Comparison of ENCODE assay signal across 36 cellular contexts in the genomic region with DNA sequence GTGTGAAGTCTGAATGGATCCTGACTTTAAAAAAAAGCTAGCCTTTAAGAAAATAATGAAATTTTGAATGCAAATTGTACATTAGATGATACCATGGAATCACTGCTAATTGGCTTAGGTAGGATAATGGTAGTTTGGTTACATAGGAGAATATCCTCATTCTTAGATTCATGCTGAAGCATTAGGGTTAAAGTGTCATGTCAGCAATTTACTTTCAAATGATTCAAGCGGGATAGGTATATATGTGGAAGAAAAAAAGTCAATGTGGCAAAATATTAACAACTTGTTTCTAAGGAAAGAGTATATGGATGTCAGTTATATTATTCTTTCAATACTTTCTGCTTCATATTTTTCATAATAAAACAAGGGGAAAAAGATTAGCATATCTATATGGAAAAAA.
"Had no signal": no experiment of that assay in that cellular context is flagged by ENCODE, and none has a peak within 500 bp of the region (broad histone marks: within the 10 kb centered on the region; RNA-seq: fewer than 3 reads in every experiment).

No MANE protein-coding gene starts in this region.

- H3K9me3 Mint-ChIP-seq: activated B cell treated with CpG ODN at 0.5 μM for 24 hours; activated CD8-positive, alpha-beta T cell treated with anti-CD3 and anti-CD28 coated beads for 36 hours; activated naive CD4-positive, alpha-beta T cell treated with anti-CD3 and anti-CD28 coated beads for 36 hours; activated naive CD4-positive, alpha-beta T cell treated with anti-CD3 and anti-CD28 coated beads, Interleukin-2, amount 50 U/mL, for 24 hours; activated naive CD8-positive, alpha-beta T cell treated with anti-CD3 and anti-CD28 coated beads for 36 hours; activated naive CD8-positive, alpha-beta T cell treated with anti-CD3 and anti-CD28 coated beads, Interleukin-2, amount 50 U/mL, for 24 hours; activated T-cell treated with anti-CD3 and anti-CD28 coated beads, Interleukin-2, amount 50 U/mL, for 4 hours; activated T-helper 2 cell treated with anti-CD3 and anti-CD28 coated beads, Interferon-gamma antibody, Interleukin-2, Interleukin-4, amounts not matched to agents 10 μg/mL and 5 μg/mL and 100 μg/mL, durations not matched to agents 14 hours and 24 hours and 36 hours; brain; T-helper 2 cell treated with Interferon-gamma antibody and Interleukin-4, amounts not matched to agents 5 μg/mL and 100 μg/mL, for 36 hours had no signal

- FAIRE-seq: endometrium, endothelial cell of umbilical vein had no signal

- H3K27ac Mint-ChIP-seq: activated B cell treated with CpG ODN at 0.5 μM for 24 hours; activated CD8-positive, alpha-beta T cell treated with anti-CD3 and anti-CD28 coated beads for 36 hours; activated naive CD4-positive, alpha-beta T cell treated with anti-CD3 and anti-CD28 coated beads for 36 hours; activated naive CD4-positive, alpha-beta T cell treated with anti-CD3 and anti-CD28 coated beads, Interleukin-2, amount 50 U/mL, for 24 hours; activated naive CD8-positive, alpha-beta T cell treated with anti-CD3 and anti-CD28 coated beads for 36 hours; activated naive CD8-positive, alpha-beta T cell treated with anti-CD3 and anti-CD28 coated beads, Interleukin-2, amount 50 U/mL, for 24 hours; activated T-helper 2 cell treated with anti-CD3 and anti-CD28 coated beads, Interferon-gamma antibody, Interleukin-2, Interleukin-4, amounts not matched to agents 10 μg/mL and 5 μg/mL and 100 μg/mL, durations not matched to agents 14 hours and 24 hours and 36 hours; brain; T-helper 17 cell; T-helper 2 cell treated with Interferon-gamma antibody and Interleukin-4, amounts not matched to agents 5 μg/mL and 100 μg/mL, for 36 hours had no signal

- H3K36me3 ChIP-seq: breast epithelium, cardiac muscle cell, colonic mucosa, esophagus squamous epithelium, WERI-Rb-1 had no signal

- H3K27me3 Mint-ChIP-seq: activated B cell treated with CpG ODN at 0.5 μM for 24 hours; activated CD8-positive, alpha-beta T cell treated with anti-CD3 and anti-CD28 coated beads for 36 hours; activated naive CD4-positive, alpha-beta T cell treated with anti-CD3 and anti-CD28 coated beads, Interleukin-2, amount 50 U/mL, for 24 hours; activated naive CD8-positive, alpha-beta T cell treated with anti-CD3 and anti-CD28 coated beads for 36 hours; activated naive CD8-positive, alpha-beta T cell treated with anti-CD3 and anti-CD28 coated beads, Interleukin-2, amount 50 U/mL, for 24 hours; brain; T-helper 17 cell had no signal

- ATAC-seq: activated CD4-positive, CD25-positive, alpha-beta regulatory T cell treated with anti-CD3 and anti-CD28 coated beads, Interleukin-2, amount 50 U/mL, for 24 hours; activated CD8-positive, alpha-beta T cell treated with anti-CD3 and anti-CD28 coated beads for 36 hours; activated naive CD8-positive, alpha-beta T cell treated with anti-CD3 and anti-CD28 coated beads, Interleukin-2, amount 50 U/mL, for 24 hours; activated T-cell treated with anti-CD3 and anti-CD28 coated beads, Interleukin-2, amount 50 U/mL, for 4 hours; gastroesophageal sphincter; T-helper 17 cell had no signal

- H3K4me1 ChIP-seq: adrenal gland, ascending aorta, breast epithelium, colonic mucosa, esophagus squamous epithelium had no signal

- DNase-seq: activated B cell treated with CpG ODN at 0.5 μM for 24 hours; activated CD4-positive, alpha-beta T cell treated with anti-CD3 and anti-CD28 coated beads for 48 hours; activated CD4-positive, alpha-beta T cell treated with anti-CD3 and anti-CD28 coated beads, Interleukin-2, amount 50 U/mL, for 1 hour; activated CD4-positive, alpha-beta T cell treated with anti-CD3 and anti-CD28 coated beads, Interleukin-2, amount 50 U/mL, for 48 hours; activated CD8-positive, alpha-beta memory T cell treated with anti-CD3 and anti-CD28 coated beads for 24 hours; activated CD8-positive, alpha-beta T cell treated with anti-CD3 and anti-CD28 coated beads for 36 hours; activated effector memory CD4-positive, alpha-beta T cell treated with anti-CD3 and anti-CD28 coated beads, Interleukin-2, amount 50 U/mL, for 16 hours; activated naive CD4-positive, alpha-beta T cell treated with anti-CD3 and anti-CD28 coated beads for 36 hours; activated naive CD8-positive, alpha-beta T cell treated with anti-CD3 and anti-CD28 coated beads for 36 hours; activated naive CD8-positive, alpha-beta T cell treated with anti-CD3 and anti-CD28 coated beads, Interleukin-2, amount 50 U/mL, for 24 hours; activated T-cell treated with anti-CD3 and anti-CD28 coated beads, Interleukin-2, amount 50 U/mL, for 4 hours; adrenal gland; amygdala; central memory CD4-positive, alpha-beta T cell; cerebellar nuclear complex; colonic mucosa; effector CD8-positive, alpha-beta T cell; esophagus squamous epithelium; foreskin melanocyte; head of caudate nucleus; T-helper 1 cell; T-helper 17 cell; T1000; WERI-Rb-1 had no signal

- H3K27ac ChIP-seq: adrenal gland, ascending aorta, breast epithelium, cardiac muscle cell, colonic mucosa, epithelial cell of prostate, esophagus squamous epithelium, gastroesophageal sphincter, WERI-Rb-1 had no signal

- H3K9me3 ChIP-seq: adrenal gland, ascending aorta, breast epithelium, colonic mucosa, esophagus squamous epithelium, gastroesophageal sphincter had no signal

- H3K4me3 Mint-ChIP-seq: activated B cell treated with CpG ODN at 0.5 μM for 24 hours; activated CD8-positive, alpha-beta T cell treated with anti-CD3 and anti-CD28 coated beads for 36 hours; activated naive CD4-positive, alpha-beta T cell treated with anti-CD3 and anti-CD28 coated beads for 36 hours; activated naive CD4-positive, alpha-beta T cell treated with anti-CD3 and anti-CD28 coated beads, Interleukin-2, amount 50 U/mL, for 24 hours; activated naive CD8-positive, alpha-beta T cell treated with anti-CD3 and anti-CD28 coated beads for 36 hours; activated naive CD8-positive, alpha-beta T cell treated with anti-CD3 and anti-CD28 coated beads, Interleukin-2, amount 50 U/mL, for 24 hours; activated T-cell treated with anti-CD3 and anti-CD28 coated beads, Interleukin-2, amount 50 U/mL, for 4 hours; brain; T-helper 17 cell; T-helper 2 cell treated with Interferon-gamma antibody and Interleukin-4, amounts not matched to agents 5 μg/mL and 100 μg/mL, for 36 hours had no signal

- H3K4me3 ChIP-seq: adrenal gland, ascending aorta, breast epithelium, cardiac muscle cell, colonic mucosa, esophagus squamous epithelium, gastroesophageal sphincter had no signal

- H3K4me1 Mint-ChIP-seq: activated B cell treated with CpG ODN at 0.5 μM for 24 hours; activated naive CD8-positive, alpha-beta T cell treated with anti-CD3 and anti-CD28 coated beads, Interleukin-2, amount 50 U/mL, for 24 hours had no signal

- H3K27me3 ChIP-seq: adrenal gland, ascending aorta, breast epithelium, cardiac muscle cell, colonic mucosa, esophagus squamous epithelium, gastroesophageal sphincter had no signal
